In the genomic region with DNA sequence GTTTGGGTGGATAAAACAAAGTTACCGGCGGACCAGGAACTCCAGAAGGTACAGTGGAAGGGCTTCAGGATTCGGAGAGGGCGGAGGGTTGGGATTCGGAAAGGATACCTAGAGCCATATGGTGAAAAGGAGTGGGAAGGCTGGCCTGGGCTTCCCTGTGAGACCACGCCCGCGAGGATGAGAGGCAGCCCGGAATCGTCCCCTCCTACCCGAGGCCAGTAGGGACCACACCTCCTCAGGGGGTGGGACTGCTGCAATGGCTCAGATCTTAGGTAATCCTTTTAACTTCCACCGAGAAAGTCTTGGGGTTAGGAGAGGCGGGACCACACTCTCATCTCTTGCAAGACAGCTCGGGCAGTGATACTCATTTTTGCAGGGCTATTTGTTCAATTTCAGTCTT, we compare ENCODE assay signal across 16 cellular contexts.
A peak's percentile ranks its signal among the peaks of the same experiment; 100 is the strongest.
DNase-seq lines count a peak whose midpoint lies in the region; ATAC-seq and TF ChIP-seq lines count a peak whose summit lies in the region.
"Had no signal": no experiment of that assay in that cellular context is flagged by ENCODE, and none has a peak within 500 bp of the region (broad histone marks: within the 10 kb centered on the region; RNA-seq: fewer than 3 reads in every experiment).

No MANE protein-coding gene starts in this region.

- H3K4me3 ChIP-seq in WERI-Rb-1 (ENCODE audit: low read depth, low read length) (no peak overlapping the region), iPS-20b (ENCODE audit: low read length) (peak overlapping the region; percentile 47; the same call in 1 of the 2 replicates)
- H3K4me3 ChIP-seq: GM12878, right lobe of liver had no signal

- no peak overlapping the region for H3K9ac ChIP-seq in iPS-20b (ENCODE audit: low read depth, low read length)

- no peaks in the 10 kb centered on the region for H3K9me3 ChIP-seq in WERI-Rb-1 (ENCODE audit: severe bottlenecking)
- H3K9me3 ChIP-seq in iPS-20b (ENCODE audit: insufficient read depth, low read depth, low read length): no peaks in the 10 kb centered on the region
- H3K9me3 ChIP-seq: right lobe of liver had no signal

- TF ChIP-seq CTCF in WERI-Rb-1 (IDR thresholded peaks at IDR 0.05; ENCODE audit: low read depth, low read length): no peak

- ATAC-seq in GM18511 (IDR thresholded peaks at IDR 0.05; ENCODE audit: unreplicated experiment) (no peak), GM19324 (IDR thresholded peaks at IDR 0.05; ENCODE audit: low FRiP score, unreplicated experiment) (no peak), GM21619 (IDR thresholded peaks at IDR 0.05; ENCODE audit: unreplicated experiment) (no peak)
- ATAC-seq: GM12878 had no signal

- H3K27ac ChIP-seq in WERI-Rb-1 (no peak overlapping the region), iPS-20b (ENCODE audit: low read length) (no peak overlapping the region)
- H3K27ac ChIP-seq: right lobe of liver had no signal

- no peaks in the 10 kb centered on the region for H3K4me1 ChIP-seq in iPS-20b (ENCODE audit: insufficient read depth, low read length)
- H3K4me1 ChIP-seq: right lobe of liver had no signal

- no peaks in the 10 kb centered on the region for H3K27me3 ChIP-seq in WERI-Rb-1 (ENCODE audit: insufficient read depth, low read depth, severe bottlenecking)
- no peaks in the 10 kb centered on the region for H3K27me3 ChIP-seq in iPS-20b (ENCODE audit: insufficient read depth, low read length)
- H3K27me3 ChIP-seq: right lobe of liver had no signal

- DNase-seq in DMS53 treated with DMSO at 0.1 percent for 48 hours (lab: John Stamatoyannopoulos, UW; ENCODE audit: unreplicated experiment) (peak; percentile 37), NCI-H146 treated with DMSO at 0.1 percent for 48 hours (lab: John Stamatoyannopoulos, UW; ENCODE audit: unreplicated experiment) (peak; percentile 46), WERI-Rb-1 (peak; percentile 78)
- DNase-seq in stimulated activated CD4-positive, alpha-beta T cell treated with anti-CD3 and anti-CD28 coated beads, Interleukin-1b, Interleukin-23, amount 100 ng/mL, for 48 hours: no peak
- DNase-seq: activated gamma-delta T cell; amygdala; CD4-positive, alpha-beta memory T cell; cerebellar nuclear complex; GOT3; NCI-H187 treated with DMSO at 0.1 percent for 48 hours; right lobe of liver had no signal

- H3K36me3 ChIP-seq in WERI-Rb-1 (no peaks in the 10 kb centered on the region), iPS-20b (ENCODE audit: insufficient read depth, low read depth, low read length) (no peaks in the 10 kb centered on the region)
- H3K36me3 ChIP-seq: right lobe of liver had no signal
